In the genomic region with DNA sequence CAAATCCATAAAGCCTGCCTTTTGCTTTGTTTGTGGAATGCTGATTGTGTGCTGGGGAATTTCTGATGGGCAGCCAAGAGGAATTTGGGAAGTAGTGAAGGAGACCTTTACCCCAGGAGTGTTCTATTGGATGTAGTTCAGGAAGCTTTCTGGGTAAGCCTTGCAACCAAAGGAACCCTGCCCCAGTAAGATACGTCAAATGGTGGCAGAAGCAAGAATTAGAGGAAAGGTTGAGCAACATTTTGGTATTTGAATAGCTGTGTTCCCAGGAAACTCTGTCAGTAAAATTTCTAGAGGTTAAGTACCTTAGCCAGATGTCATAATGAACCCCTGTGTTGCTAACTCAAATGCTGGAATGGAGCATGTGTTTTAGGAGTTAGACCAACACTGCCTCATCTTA, we compare ENCODE assay signal across 12 cellular contexts. TPM values are rescaled to one million over a fixed set of nuclear protein-coding genes. Genes with fewer than 3 reads are reported as not detected.
DNase-seq lines count a peak whose midpoint lies in the region; FAIRE-seq and TF ChIP-seq lines count a peak whose summit lies in the region.
"Had no signal": no experiment of that assay in that cellular context is flagged by ENCODE, and none has a peak within 500 bp of the region (broad histone marks: within the 10 kb centered on the region; RNA-seq: fewer than 3 reads in every experiment).

No MANE protein-coding gene starts in this region.

- H3K27ac ChIP-seq in ascending aorta, result peak overlapping the region; percentile 40 to 68
- H3K27ac ChIP-seq in mucosa of rectum (ENCODE audit: low read depth in 2 of 2, low read length in 2 of 2), result peak overlapping the region; percentile 42 to 67
- H3K27ac ChIP-seq: testis had no signal

- H3K27me3 ChIP-seq in ascending aorta (no peaks in the 10 kb centered on the region), mucosa of rectum (ENCODE audit: control insufficient read depth in 2 of 2, insufficient read depth in 2 of 2, low read length in 2 of 2) (no peaks in the 10 kb centered on the region)
- H3K27me3 ChIP-seq: BE2C, testis had no signal

- H3K4me3 ChIP-seq in ascending aorta, result no peak overlapping the region
- H3K4me3 ChIP-seq in fibroblast of villous mesenchyme (ENCODE audit: low read depth, low read length), result no peak overlapping the region
- no peak overlapping the region for H3K4me3 ChIP-seq in mucosa of rectum (ENCODE audit: low read length in 2 of 2)
- H3K4me3 ChIP-seq: testis had no signal

- TF ChIP-seq CTCF in ascending aorta (IDR thresholded peaks at IDR 0.05) (no peak), fibroblast of villous mesenchyme (IDR thresholded peaks at IDR 0.05; ENCODE audit: insufficient read depth, low read depth, low read length) (no peak)

- no peak for FAIRE-seq in HTR-8/SVneo (lab: Jason Lieb, UNC)

- H3K4me1 ChIP-seq in ascending aorta (peaks cover 3 to 50% of the 10 kb centered on the region in 2 donors), mucosa of rectum (ENCODE audit: control insufficient read depth in 2 of 2, insufficient read depth in 2 of 2, low read length in 2 of 2) (peaks cover 25 to 26% of the 10 kb centered on the region in 2 donors)
- H3K4me1 ChIP-seq: BE2C had no signal

- H3K9me3 ChIP-seq in ascending aorta, result no peaks in the 10 kb centered on the region
- H3K9me3 ChIP-seq in mucosa of rectum (ENCODE audit: control insufficient read depth in 2 of 2, low read length in 2 of 2), result no peaks in the 10 kb centered on the region
- H3K9me3 ChIP-seq: BE2C, testis had no signal

- peaks cover 0 to 15% of the 10 kb centered on the region in 2 donors for H3K36me3 ChIP-seq in ascending aorta
- H3K36me3 ChIP-seq in mucosa of rectum (ENCODE audit: control insufficient read depth in 2 of 2, insufficient read depth in 2 of 2, low read length in 2 of 2), result peaks cover 10 to 15% of the 10 kb centered on the region in 2 donors
- H3K36me3 ChIP-seq: BE2C had no signal

- DNase-seq in AG08395 (ENCODE audit: low spot score) (peak; percentile 26), ascending aorta (ENCODE audit: low spot score in 2 of 2) (no peak), fibroblast of villous mesenchyme (ENCODE audit: low read depth) (peak; percentile 92), NCI-H187 treated with DMSO at 0.1 percent for 48 hours (lab: John Stamatoyannopoulos, UW) (no peak), NK-92 (lab: John Stamatoyannopoulos, UW; ENCODE audit: unreplicated experiment) (no peak), HTR-8/SVneo (ENCODE audit: insufficient read length, low spot score) (no peak)
- DNase-seq in stimulated activated CD8-positive, alpha-beta memory T cell treated with anti-CD3 and anti-CD28 coated beads, Interleukin-4, amount 100 ng/mL, for 48 hours, result no peak
- DNase-seq: BE2C, NCI-H1417 treated with DMSO at 0.1 percent for 48 hours, T-helper 2 cell, testis had no signal

- H3K9ac ChIP-seq in mucosa of rectum (ENCODE audit: low read depth in 1 of 2, low read length in 2 of 2), result no peak overlapping the region

- intact Hi-C loops in ascending aorta (cut with DNase I), result no loop called here

RNA-seq across cellular contexts. Expression of a gene that starts 6.4 kb away (rescaled TPM):
- total RNA-seq in ascending aorta (177 TPM), fibroblast of villous mesenchyme (126 and 135 TPM in 2 replicates)

Comparison
In these comparisons a context has a peak if more than half of its experiments do, and no peak if none do; other contexts are left out.
1. DNase-seq: peak in AG08395 (single experiment) and fibroblast of villous mesenchyme (single experiment); none in ascending aorta (0 of 2), NCI-H187 treated with DMSO at 0.1 percent for 48 hours (single experiment), NK-92 (single experiment), HTR-8/SVneo (single experiment) and stimulated activated CD8-positive, alpha-beta memory T cell treated with anti-CD3 and anti-CD28 coated beads, Interleukin-4, amount 100 ng/mL, for 48 hours (single experiment).